In the genomic region with DNA sequence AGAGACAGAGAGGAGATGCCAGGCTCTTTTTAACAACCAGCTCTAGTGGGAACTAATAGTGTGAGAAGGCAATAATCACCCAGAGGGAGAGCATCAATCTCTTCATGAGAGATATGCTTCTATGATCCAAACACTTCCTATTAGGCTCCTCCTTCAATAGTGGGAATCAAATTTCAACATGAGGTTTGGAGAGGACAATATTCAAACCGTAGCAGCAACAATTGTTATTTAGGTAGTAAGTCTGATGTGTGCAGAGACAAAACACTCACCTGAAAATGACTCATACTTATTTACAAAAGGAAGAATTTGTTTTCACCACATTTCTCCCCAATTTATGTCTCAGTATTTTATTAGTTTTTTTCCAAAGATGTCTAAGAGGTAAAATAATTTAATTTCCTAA, we compare ENCODE assay signal across 19 cellular contexts.
A peak's percentile ranks its signal among the peaks of the same experiment; 100 is the strongest.
DNase-seq lines count a peak whose midpoint lies in the region; TF ChIP-seq lines count a peak whose summit lies in the region.
"Had no signal": no experiment of that assay in that cellular context is flagged by ENCODE, and none has a peak within 500 bp of the region (broad histone marks: within the 10 kb centered on the region; RNA-seq: fewer than 3 reads in every experiment).

No MANE protein-coding gene starts in this region.

- H3K27me3 Mint-ChIP-seq in neural progenitor cell (ENCODE audit: insufficient read depth, low read depth), result no peaks in the 10 kb centered on the region
- H3K27me3 Mint-ChIP-seq: CD4-positive, alpha-beta T cell had no signal

- no peak overlapping the region for H3K4me3 ChIP-seq in neural progenitor cell
- H3K4me3 ChIP-seq: A549, GM12878 had no signal

- H3K79me2 ChIP-seq in neural progenitor cell (ENCODE audit: low read depth), result no peaks in the 10 kb centered on the region

- no peaks in the 10 kb centered on the region for H4K20me1 ChIP-seq in neural progenitor cell (ENCODE audit: low read depth)

- intact Hi-C loops in cardiac septum (cut with DNase I), result no loop called here

- H3K4me2 ChIP-seq in neural progenitor cell, result no peak overlapping the region
- H3K4me2 ChIP-seq: A549 had no signal

- peak overlapping the region; percentile 84 for H3K27ac Mint-ChIP-seq in neural progenitor cell
- H3K27ac Mint-ChIP-seq: CD4-positive, alpha-beta T cell had no signal

- H3K36me3 ChIP-seq in neural progenitor cell, result no peaks in the 10 kb centered on the region

- DNase-seq in NCI-H345 (lab: John Stamatoyannopoulos, UW) (peak; percentile 25), NCI-H345 treated with DMSO at 0.1 percent for 48 hours (lab: John Stamatoyannopoulos, UW; ENCODE audit: unreplicated experiment) (no peak), NCI-H2029 treated with DMSO at 0.1 percent for 48 hours (lab: John Stamatoyannopoulos, UW) (peak; percentile 7), SW480 (ENCODE audit: low spot score) (peak; percentile 18), neural progenitor cell (ENCODE audit: low spot score) (no peak), cortex of kidney (lab: John Stamatoyannopoulos, UW) (no peak), cardiac septum (ENCODE audit: low spot score) (no peak)
- no peak for DNase-seq in stimulated activated CD4-positive, alpha-beta T cell treated with anti-CD3 and anti-CD28 coated beads, Interleukin-2, amount 100 ng/mL, for 24 hours
- DNase-seq: CD4-positive, alpha-beta T cell; DMS153; EL; GOT3; NCI-H2081; NCI-H226; NCI-H69; OCI-M1; SIG-M5 had no signal

- peaks cover 16% of the 10 kb centered on the region for H3K4me1 Mint-ChIP-seq in neural progenitor cell

- H3K4me3 Mint-ChIP-seq in neural progenitor cell, result no peak overlapping the region
- H3K4me3 Mint-ChIP-seq: CD4-positive, alpha-beta T cell had no signal

- no peaks in the 10 kb centered on the region for H3K27me3 ChIP-seq in neural progenitor cell

- no peaks in the 10 kb centered on the region for H3K9me3 Mint-ChIP-seq in neural progenitor cell
- H3K9me3 Mint-ChIP-seq: CD4-positive, alpha-beta T cell had no signal

- no peak overlapping the region for H2AFZ ChIP-seq in neural progenitor cell (replicated peaks)

- TF ChIP-seq CTCF in neural progenitor cell (IDR thresholded peaks at IDR 0.05), result no peak

- H3K9ac ChIP-seq in neural progenitor cell, result no peak overlapping the region

- no peaks in the 10 kb centered on the region for H3K9me3 ChIP-seq in neural progenitor cell (ENCODE audit: low read depth)
- H3K9me3 ChIP-seq: A549 had no signal

- no peaks in the 10 kb centered on the region for H3F3A ChIP-seq in neural progenitor cell (ENCODE audit: low read depth)

- no peaks in the 10 kb centered on the region for H3K36me3 Mint-ChIP-seq in neural progenitor cell

- no peak overlapping the region for H3K27ac ChIP-seq in neural progenitor cell
- H3K27ac ChIP-seq: A549 had no signal

- H3K4me1 ChIP-seq in neural progenitor cell, result no peaks in the 10 kb centered on the region

Comparison
In these comparisons a context has a peak if more than half of its experiments do, and no peak if none do; other contexts are left out.
1. DNase-seq: peak in NCI-H345 (single experiment), NCI-H2029 treated with DMSO at 0.1 percent for 48 hours (single experiment) and SW480 (single experiment); none in NCI-H345 treated with DMSO at 0.1 percent for 48 hours (single experiment), neural progenitor cell (single experiment), cortex of kidney (single experiment), stimulated activated CD4-positive, alpha-beta T cell treated with anti-CD3 and anti-CD28 coated beads, Interleukin-2, amount 100 ng/mL, for 24 hours (0 of 2) and cardiac septum (single experiment).